Comparison of ENCODE assay signal across 19 cellular contexts in genomic region chr13:98363326-98363725, GRCh38.
"Had no signal": no experiment of that assay in that cellular context is flagged by ENCODE, and none has a peak within 500 bp of the region (broad histone marks: within the 10 kb centered on the region; RNA-seq: fewer than 3 reads in every experiment).

No MANE protein-coding gene starts in this region.

- H3K27ac ChIP-seq: coronary artery, dorsolateral prefrontal cortex, esophagus muscularis mucosa, foreskin keratinocyte, gastroesophageal sphincter, heart left ventricle, hepatocyte, left lung, lower lobe of right lung had no signal

- H3K27me3 ChIP-seq: esophagus muscularis mucosa, foreskin keratinocyte, gastroesophageal sphincter, heart left ventricle, hepatocyte, left lung had no signal

- H3K36me3 Mint-ChIP-seq: naive B cell had no signal

- H3K4me3 ChIP-seq: coronary artery, dorsolateral prefrontal cortex, esophagus muscularis mucosa, gastroesophageal sphincter, heart left ventricle, hepatocyte, left lung, lower lobe of right lung, mucosa of descending colon had no signal

- H2AFZ ChIP-seq: hepatocyte had no signal

- H3K9me3 Mint-ChIP-seq: mesothelial cell of epicardium had no signal

- H3K4me3 Mint-ChIP-seq: mesothelial cell of epicardium, naive B cell had no signal

- DNase-seq: dermis blood vessel endothelial cell; dorsolateral prefrontal cortex; effector CD4-positive, alpha-beta T cell; effector memory CD4-positive, alpha-beta T cell; foreskin keratinocyte; heart left ventricle; hypothalamus; left cardiac atrium; left lung; left ventricle myocardium superior; lower lobe of right lung; mesenchymal stem cell; mucosa of descending colon; naive B cell had no signal

- H3K4me1 ChIP-seq: esophagus muscularis mucosa, foreskin keratinocyte, gastroesophageal sphincter, heart left ventricle, left lung, lower lobe of right lung had no signal

- H3K4me2 ChIP-seq: hepatocyte had no signal

- ATAC-seq: foreskin keratinocyte, gastroesophageal sphincter, heart left ventricle, left cardiac atrium, left lung, left ventricle myocardium superior, lower lobe of right lung, mucosa of descending colon had no signal

- H3K4me1 Mint-ChIP-seq: naive B cell had no signal

- H3K36me3 ChIP-seq: left lung, lower lobe of right lung had no signal

- H3K27ac Mint-ChIP-seq: mesothelial cell of epicardium had no signal
